Comparison of ENCODE assay signal across 24 cellular contexts in genomic region chr7:90033850-90034249, GRCh38.
DNase-seq lines count a peak whose midpoint lies in the region; ATAC-seq and TF ChIP-seq lines count a peak whose summit lies in the region.
"Had no signal": no experiment of that assay in that cellular context is flagged by ENCODE, and none has a peak within 500 bp of the region (broad histone marks: within the 10 kb centered on the region; RNA-seq: fewer than 3 reads in every experiment).

No MANE protein-coding gene starts in this region.

- H4K91ac ChIP-seq in neuronal stem cell (ENCODE audit: low read depth, low read length, poor library complexity) = no peak overlapping the region

- no peaks in the 10 kb centered on the region for H3K9me3 ChIP-seq in BLaER1
- H3K9me3 ChIP-seq in neuronal stem cell (replicated peaks in 1 of 2; ENCODE audit: control insufficient read depth in 2 of 2, insufficient read depth in 1 of 2, low read depth in 1 of 2, low read length in 2 of 2) = no peaks in the 10 kb centered on the region
- H3K9me3 ChIP-seq: A549, BE2C had no signal

- H2BK15ac ChIP-seq in neuronal stem cell (ENCODE audit: low read length) = no peak overlapping the region

- H3K4me2 ChIP-seq in BLaER1 (peak overlapping the region; percentile 37), GM23338 (no peak overlapping the region), neuronal stem cell (ENCODE audit: insufficient read depth, low read length, poor library complexity, severe bottlenecking) (no peak overlapping the region)
- H3K4me2 ChIP-seq: A549 had no signal

- H2BK120ac ChIP-seq in neuronal stem cell (ENCODE audit: low read depth, low read length) = no peak overlapping the region

- no peaks in the 10 kb centered on the region for H4K20me1 ChIP-seq in BLaER1
- no peaks in the 10 kb centered on the region for H4K20me1 ChIP-seq in GM23338 (replicated peaks; ENCODE audit: insufficient read depth)

- H3K4me3 ChIP-seq in BLaER1 (no peak overlapping the region), GM23338 (no peak overlapping the region), neuronal stem cell (ENCODE audit: low read length in 2 of 2) (no peak overlapping the region)
- H3K4me3 ChIP-seq: A549, GM12878 had no signal

- no peaks in the 10 kb centered on the region for H3F3A ChIP-seq in GM23338 (replicated peaks; ENCODE audit: low read depth)

- ATAC-seq in GM23338 (no peak), WTC11 (peak; percentile 60)
- ATAC-seq: A549, GM12878 had no signal

- no peak overlapping the region for H3K23ac ChIP-seq in neuronal stem cell (ENCODE audit: low read depth, low read length, poor library complexity)

- H3K27ac ChIP-seq in BLaER1 = peak overlapping the region; percentile 45; the same call in 1 of the 2 replicates
- no peak overlapping the region for H3K27ac ChIP-seq in GM23338 (ENCODE audit: low read depth)
- H3K27ac ChIP-seq in neuronal stem cell (replicated peaks; ENCODE audit: low read length) = no peak overlapping the region
- H3K27ac ChIP-seq: 22Rv1, A549 had no signal

- no peaks in the 10 kb centered on the region for H3K27me3 ChIP-seq in BLaER1
- no peaks in the 10 kb centered on the region for H3K27me3 ChIP-seq in GM23338 (ENCODE audit: insufficient read depth)
- H3K27me3 ChIP-seq in neuronal stem cell (ENCODE audit: control insufficient read depth in 3 of 3, insufficient read depth in 3 of 3, low read depth in 1 of 3, low read length in 3 of 3) = no peaks in the 10 kb centered on the region
- H3K27me3 ChIP-seq: BE2C had no signal

- no peak overlapping the region for H3K18ac ChIP-seq in neuronal stem cell (ENCODE audit: low read length)

- no peaks in the 10 kb centered on the region for H3K36me3 Mint-ChIP-seq in GM23338 (ENCODE audit: low read depth)
- no peaks in the 10 kb centered on the region for H3K36me3 Mint-ChIP-seq in WTC11
- H3K36me3 Mint-ChIP-seq: CD14-positive monocyte; CD4-positive, alpha-beta memory T cell; CD4-positive, CD25-positive, alpha-beta regulatory T cell; CD8-positive, alpha-beta memory T cell had no signal

- no peak overlapping the region for H2AK5ac ChIP-seq in neuronal stem cell (ENCODE audit: low read depth, low read length)

- H3K79me1 ChIP-seq in neuronal stem cell (ENCODE audit: low read depth, low read length) = no peaks in the 10 kb centered on the region

- H3K4ac ChIP-seq in neuronal stem cell (ENCODE audit: low read length) = no peak overlapping the region

- H4K8ac ChIP-seq in neuronal stem cell (ENCODE audit: low read depth, low read length) = no peak overlapping the region

- H2BK12ac ChIP-seq in neuronal stem cell (ENCODE audit: low read length) = no peak overlapping the region

- H3K27me3 Mint-ChIP-seq in GM23338 (ENCODE audit: insufficient read depth, low read depth, poor library complexity) (peaks cover 2% of the 10 kb centered on the region), WTC11 (ENCODE audit: low read depth) (no peaks in the 10 kb centered on the region)
- H3K27me3 Mint-ChIP-seq: CD4-positive, alpha-beta memory T cell; CD4-positive, CD25-positive, alpha-beta regulatory T cell; CD8-positive, alpha-beta memory T cell had no signal

- H2AFZ ChIP-seq in GM23338 (peak overlapping the region; percentile 50; the same call in 1 of the 2 replicates), neuronal stem cell (ENCODE audit: low read length) (peak overlapping the region; percentile 44)

- peaks cover 11% of the 10 kb centered on the region; the same call in 1 of the 2 replicates for H3K9me2 ChIP-seq in GM23338 (ENCODE audit: insufficient read depth)

- H2BK5ac ChIP-seq in neuronal stem cell (ENCODE audit: low read length) = no peak overlapping the region

- no peak overlapping the region for H3K4me3 Mint-ChIP-seq in GM23338
- H3K4me3 Mint-ChIP-seq in WTC11 = no peak overlapping the region
- H3K4me3 Mint-ChIP-seq: CD14-positive monocyte; CD4-positive, alpha-beta memory T cell; CD8-positive, alpha-beta memory T cell had no signal

- H3K4me1 ChIP-seq in BLaER1 (peaks cover 16% of the 10 kb centered on the region), GM23338 (ENCODE audit: insufficient read depth) (0 out of 2 replicates have a peak, but pooled peaks cover 6% of the 10 kb centered on the region), neuronal stem cell (ENCODE audit: control insufficient read depth in 2 of 2, insufficient read depth in 1 of 2, low read depth in 1 of 2, low read length in 2 of 2) (peaks cover 0 to 5% of the 10 kb centered on the region in 2 donors)
- H3K4me1 ChIP-seq: A549, BE2C had no signal

- TF ChIP-seq CTCF in GM23338 (conservative IDR thresholded peaks at IDR 0.05; ENCODE audit: low read depth in 2 of 2) (no peak), WTC11 (IDR thresholded peaks at IDR 0.05) (no peak)

- POLR2A ChIA-PET in WTC11 (lab: Charles Lee) = no interaction called here

- CTCF ChIA-PET in WTC11 (lab: Charles Lee) = no interaction called here

- WGBS in neuronal stem cell (ENCODE audit: extremely low coverage in 2 of 2, insufficient read length in 2 of 2, insufficient replicate concordance in 1 of 2), 2 donors = no CpG with 5 or more reads among the region's 4 CpGs

- no peaks in the 10 kb centered on the region for H3K79me2 ChIP-seq in GM23338 (replicated peaks; ENCODE audit: insufficient read depth)

- DNase-seq in GM23338 (ENCODE audit: low spot score) (no peak), WTC11 (ENCODE audit: low spot score) (no peak), neuronal stem cell (ENCODE audit: low spot score) (no peak), RPMI8226 (no peak), occipital lobe (lab: John Stamatoyannopoulos, UW) (no peak), NCI-H1930 (lab: John Stamatoyannopoulos, UW) (no peak)
- DNase-seq: BE2C; C1 segment of cervical spinal cord; CD4-positive, alpha-beta memory T cell; CD4-positive, CD25-positive, alpha-beta regulatory T cell; CD8-positive, alpha-beta memory T cell; COR-L47; DMS 273 treated with DMSO at 0.1 percent for 48 hours; DMS153; DMS53; DMS79; DND-41; EL; GDM1 had no signal

- H3K9me3 Mint-ChIP-seq in GM23338 (no peaks in the 10 kb centered on the region), WTC11 (peaks cover 6% of the 10 kb centered on the region)

- no peak overlapping the region for H3K27ac Mint-ChIP-seq in GM23338
- H3K27ac Mint-ChIP-seq in WTC11 = no peak overlapping the region
- H3K27ac Mint-ChIP-seq: CD14-positive monocyte; CD4-positive, alpha-beta memory T cell; CD4-positive, CD25-positive, alpha-beta regulatory T cell; CD8-positive, alpha-beta memory T cell had no signal

- H3K14ac ChIP-seq in neuronal stem cell (ENCODE audit: low read length) = no peak overlapping the region

- no peaks in the 10 kb centered on the region for H3K36me3 ChIP-seq in BLaER1
- no peaks in the 10 kb centered on the region; the same call in 1 of the 2 replicates for H3K36me3 ChIP-seq in GM23338 (ENCODE audit: insufficient read depth)
- no peaks in the 10 kb centered on the region for H3K36me3 ChIP-seq in neuronal stem cell (replicated peaks in 1 of 2; ENCODE audit: control insufficient read depth in 2 of 2, insufficient read depth in 2 of 2, low read length in 2 of 2)
- H3K36me3 ChIP-seq: BE2C had no signal

- no peak overlapping the region for H3K9ac ChIP-seq in BLaER1
- no peak overlapping the region for H3K9ac ChIP-seq in neuronal stem cell (ENCODE audit: low read depth, low read length, poor library complexity)

- H3K4me1 Mint-ChIP-seq in GM23338 (peaks cover 2% of the 10 kb centered on the region; the same call in 1 of the 3 replicates), WTC11 (0 out of 2 replicates have a peak, but pooled peaks cover 2% of the 10 kb centered on the region)
- H3K4me1 Mint-ChIP-seq: CD14-positive monocyte; CD4-positive, alpha-beta memory T cell; CD4-positive, CD25-positive, alpha-beta regulatory T cell; CD8-positive, alpha-beta memory T cell had no signal

TF ChIP-seq in GM23338, 12 proteins besides CTCF, POLR2A, EP300 and RAD21 (continues in another document):
- no peak for TF ChIP-seq POLR2AphosphoS5 (IDR thresholded peaks at IDR 0.05; ENCODE audit: low read depth)
- TF ChIP-seq EZH2 (IDR thresholded peaks at IDR 0.05; ENCODE audit: low read depth, unreplicated experiment) = no peak

TF ChIP-seq in WTC11, 78 proteins besides CTCF, POLR2A, EP300 and RAD21 (continues in another document):
- TF ChIP-seq ESRRA (CRISPR knock-in tag; IDR thresholded peaks at IDR 0.05; ENCODE audit: borderline replicate concordance) = no peak
- TF ChIP-seq ZNF263 (CRISPR knock-in tag; IDR thresholded peaks at IDR 0.05; ENCODE audit: low read depth) = no peak
- no peak for TF ChIP-seq PRDM15 (CRISPR knock-in tag; IDR thresholded peaks at IDR 0.05)
